In genomic region chr16:66434619-66435430, GRCh38 we compare ENCODE assay signal across 26 cellular contexts. TPM values are rescaled to one million over a fixed set of nuclear protein-coding genes. Genes with fewer than 3 reads are reported as not detected.
DNase-seq lines count a peak whose midpoint lies in the region; TF ChIP-seq lines count a peak whose summit lies in the region.
"Had no signal": no experiment of that assay in that cellular context is flagged by ENCODE, and none has a peak within 500 bp of the region (broad histone marks: within the 10 kb centered on the region; RNA-seq: fewer than 3 reads in every experiment).

No MANE protein-coding gene starts in this region.

- H3K9ac ChIP-seq in mesenchymal stem cell (ENCODE audit: low read length) = no peak overlapping the region
- H3K9ac ChIP-seq: BLaER1 had no signal

- H3K4ac ChIP-seq in mesenchymal stem cell (ENCODE audit: low read depth in 1 of 2, low read length in 2 of 2) = no peak overlapping the region

- no peak overlapping the region for H3K18ac ChIP-seq in mesenchymal stem cell (ENCODE audit: low read depth in 1 of 2, low read length in 2 of 2)

- H3K36me3 ChIP-seq in HEK293 (ENCODE audit: control insufficient read depth in 2 of 2, insufficient read depth in 1 of 2, low read length in 2 of 2) (no peaks in the 10 kb centered on the region), mesenchymal stem cell (ENCODE audit: control insufficient read depth in 1 of 2, insufficient read depth in 2 of 2, low read depth in 1 of 2, low read length in 2 of 2) (peaks cover 0 to 30% of the 10 kb centered on the region in 2 experiments)
- no peaks in the 10 kb centered on the region for H3K36me3 ChIP-seq in effector memory CD4-positive, alpha-beta T cell (ENCODE audit: control insufficient read depth, insufficient read depth, low read length)
- H3K36me3 ChIP-seq: BLaER1, pancreas, WERI-Rb-1 had no signal

- H3K4me1 ChIP-seq in HEK293 (ENCODE audit: control insufficient read depth, insufficient read depth, low read length) (no peaks in the 10 kb centered on the region), mesenchymal stem cell (ENCODE audit: control insufficient read depth, insufficient read depth, low read depth, low read length) (peaks cover 26% of the 10 kb centered on the region)
- no peaks in the 10 kb centered on the region for H3K4me1 ChIP-seq in effector memory CD4-positive, alpha-beta T cell (ENCODE audit: control insufficient read depth, insufficient read depth, low read length, poor library complexity, severe bottlenecking)
- H3K4me1 ChIP-seq: pancreas had no signal

- H3K27ac ChIP-seq in HEK293 (ENCODE audit: extremely low read depth, low read depth, low read length) (no peak overlapping the region), mesenchymal stem cell (ENCODE audit: low read length, poor library complexity, severe bottlenecking) (no peak overlapping the region)
- H3K27ac ChIP-seq in effector memory CD4-positive, alpha-beta T cell (ENCODE audit: insufficient read depth, low read length, poor library complexity, severe bottlenecking) = no peak overlapping the region
- H3K27ac ChIP-seq: BLaER1, epithelial cell of prostate, hepatocyte, pancreas had no signal

- peaks cover 24% of the 10 kb centered on the region for H3K79me1 ChIP-seq in mesenchymal stem cell (replicated peaks; ENCODE audit: low read length, poor library complexity, severe bottlenecking)

- peaks cover 5 to 10% of the 10 kb centered on the region in 2 experiments for H3K27me3 ChIP-seq in mesenchymal stem cell (ENCODE audit: control insufficient read depth in 1 of 2, insufficient read depth in 1 of 2, low read length in 2 of 2)
- no peaks in the 10 kb centered on the region for H3K27me3 ChIP-seq in effector memory CD4-positive, alpha-beta T cell (replicated peaks; ENCODE audit: control insufficient read depth, insufficient read depth, low read length, poor library complexity, severe bottlenecking)

- DNase-seq in GF-D8 (lab: John Stamatoyannopoulos, UW) (peak; percentile 28), SKM-1 (lab: John Stamatoyannopoulos, UW; ENCODE audit: unreplicated experiment) (peak; percentile 74), mesenchymal stem cell (no peak), GM03348 (ENCODE audit: low spot score) (no peak), T-helper 9 cell (no peak)
- DNase-seq in activated effector memory CD4-positive, alpha-beta T cell treated with anti-CD3 and anti-CD28 coated beads, Interleukin-2, amount 50 U/mL, for 16 hours = no peak
- DNase-seq in effector memory CD4-positive, alpha-beta T cell = no peak
- DNase-seq: activated CD4-positive, alpha-beta T cell treated with anti-CD3 and anti-CD28 coated beads for 48 hours; activated effector memory CD4-positive, alpha-beta T cell treated with Interleukin-2 at 50 U/mL for 16 hours; activated naive CD8-positive, alpha-beta T cell treated with anti-CD3 and anti-CD28 coated beads, Interleukin-2, amount 10 ng/mL, durations not matched to agents 7 days and 5 days; activated T-cell treated with anti-CD3 and anti-CD28 coated beads, Interleukin-2, amount 50 U/mL, for 1 hour; DMS153; effector CD4-positive, alpha-beta T cell; GOT3; left colon; MM.1S; NCI-H2107; pancreas; small intestine; stimulated activated naive CD4-positive, alpha-beta T cell treated with Interleukin-2 at 50 U/mL for 16 hours; SW 1271; WERI-Rb-1 had no signal

- H2AK5ac ChIP-seq in mesenchymal stem cell (ENCODE audit: low read length, severe bottlenecking) = peak overlapping the region; percentile 3

- no peak overlapping the region for H4K91ac ChIP-seq in mesenchymal stem cell (ENCODE audit: low read length)

- no peaks in the 10 kb centered on the region for H3K9me3 ChIP-seq in HEK293 (ENCODE audit: control insufficient read depth, insufficient read depth, low read depth, low read length)
- H3K9me3 ChIP-seq in mesenchymal stem cell (ENCODE audit: control insufficient read depth, low read length) = no peaks in the 10 kb centered on the region
- no peaks in the 10 kb centered on the region for H3K9me3 ChIP-seq in effector memory CD4-positive, alpha-beta T cell (ENCODE audit: control insufficient read depth, low read length)
- H3K9me3 ChIP-seq: BLaER1, pancreas had no signal

- 92% methylated on average over 9 of the region's 9 CpGs for WGBS in mesenchymal stem cell

- POLR2A ChIA-PET in HEK293 (lab: Yijun Ruan, JAX) = no interaction called here

- H2BK120ac ChIP-seq in mesenchymal stem cell (ENCODE audit: low read depth, low read length) = no peak overlapping the region

- H2BK5ac ChIP-seq in mesenchymal stem cell (ENCODE audit: low read depth, low read length, poor library complexity, severe bottlenecking) = no peak overlapping the region

- TF ChIP-seq CTCF in HEK293 (tag by site-specific recombination; IDR thresholded peaks at IDR 0.05) = no peak

- no peak overlapping the region for H2AFZ ChIP-seq in mesenchymal stem cell (ENCODE audit: low read depth, low read length)
- H2AFZ ChIP-seq: hepatocyte had no signal

- H3K4me3 ChIP-seq in HEK293 (ENCODE audit: low read depth, low read length) (no peak overlapping the region), mesenchymal stem cell (ENCODE audit: insufficient read depth in 1 of 2, low read depth in 1 of 2, low read length in 2 of 2) (no peak overlapping the region)
- H3K4me3 ChIP-seq in effector memory CD4-positive, alpha-beta T cell (ENCODE audit: insufficient read depth, low read depth, low read length, poor library complexity, severe bottlenecking) = no peak overlapping the region
- H3K4me3 ChIP-seq: BLaER1, hepatocyte, pancreas had no signal

- H2BK15ac ChIP-seq in mesenchymal stem cell (ENCODE audit: low read depth, poor library complexity, severe bottlenecking) = no peak overlapping the region

- no peak overlapping the region for H2BK12ac ChIP-seq in mesenchymal stem cell (ENCODE audit: low read length in 2 of 2)

- no peak overlapping the region for H3K4me2 ChIP-seq in mesenchymal stem cell (ENCODE audit: low read length, poor library complexity, severe bottlenecking)
- H3K4me2 ChIP-seq: hepatocyte had no signal

- no peak overlapping the region for H3K14ac ChIP-seq in mesenchymal stem cell (ENCODE audit: low read length in 2 of 2)

- no peak overlapping the region for H4K8ac ChIP-seq in mesenchymal stem cell (ENCODE audit: low read length)

- no peak overlapping the region for H3K23ac ChIP-seq in mesenchymal stem cell (ENCODE audit: low read length in 2 of 2)

- CTCF ChIA-PET in HEK293 (lab: Yijun Ruan, JAX) = interaction anchor here (0.8 to 1.3 kb wide), 3 partner anchors 9 to 29 kb away, joined by 3 read pairs; no protein-coding TSS in a partner anchor

TF ChIP-seq in HEK293, 187 proteins besides CTCF, POLR2A, EP300 and RAD21:
- TF ChIP-seq ZNF24 (tag by site-specific recombination; IDR thresholded peaks at IDR 0.05) = no peak
- TF ChIP-seq HOXD13 (CRISPR knock-in tag; IDR thresholded peaks at IDR 0.05; ENCODE audit: borderline replicate concordance) = no peak
- TF ChIP-seq ZFP3 (tag by site-specific recombination; IDR thresholded peaks at IDR 0.05; ENCODE audit: low read depth) = peak; percentile 82
- TF ChIP-seq ZSCAN5A (tag by site-specific recombination; IDR thresholded peaks at IDR 0.05) = no peak

RNA-seq across cellular contexts. Expression of gene BEAN1, which starts 7.7 kb away (rescaled TPM):
- 0.10 TPM for polyA plus RNA-seq in mesenchymal stem cell (2013, experiment 1 of 2)
- polyA plus RNA-seq in mesenchymal stem cell (2013, experiment 2 of 2) = 0.07 TPM

Comparison
In these comparisons a context has a peak if more than half of its experiments do, and no peak if none do; other contexts are left out.
1. DNase-seq: peak in GF-D8 (single experiment) and SKM-1 (single experiment); none in mesenchymal stem cell (single experiment), activated effector memory CD4-positive, alpha-beta T cell treated with anti-CD3 and anti-CD28 coated beads, Interleukin-2, amount 50 U/mL, for 16 hours (single experiment), effector memory CD4-positive, alpha-beta T cell (0 of 3), GM03348 (single experiment) and T-helper 9 cell (single experiment).